In genomic region chr3:105762749-105763673, GRCh38 we compare ENCODE assay signal across 1 cellular context.
TF ChIP-seq lines count a peak whose summit lies in the region.

No MANE protein-coding gene starts in this region.

TF ChIP-seq in GM23338, 12 proteins besides CTCF, POLR2A, EP300 and RAD21 (continued from another document):
- no peak for TF ChIP-seq ZNF462 (CRISPR knock-in tag; IDR thresholded peaks at IDR 0.05)
- no peak for TF ChIP-seq CREB1 (CRISPR knock-in tag; IDR thresholded peaks at IDR 0.05; ENCODE audit: low read depth)
- TF ChIP-seq EZH2 (IDR thresholded peaks at IDR 0.05; ENCODE audit: low read depth, unreplicated experiment) = no peak
- no peak for TF ChIP-seq JUNB (IDR thresholded peaks at IDR 0.05; ENCODE audit: unreplicated experiment)
- TF ChIP-seq STAT1 (IDR thresholded peaks at IDR 0.05; ENCODE audit: unreplicated experiment) = no peak
- no peak for TF ChIP-seq NANOG (IDR thresholded peaks at IDR 0.05; ENCODE audit: borderline replicate concordance)
- no peak for TF ChIP-seq ZNF114 (CRISPR knock-in tag; IDR thresholded peaks at IDR 0.05)
- no peak for TF ChIP-seq POLR2AphosphoS5 (IDR thresholded peaks at IDR 0.05; ENCODE audit: low read depth)
